Comparison of ENCODE assay signal across 8 cellular contexts in the genomic region with DNA sequence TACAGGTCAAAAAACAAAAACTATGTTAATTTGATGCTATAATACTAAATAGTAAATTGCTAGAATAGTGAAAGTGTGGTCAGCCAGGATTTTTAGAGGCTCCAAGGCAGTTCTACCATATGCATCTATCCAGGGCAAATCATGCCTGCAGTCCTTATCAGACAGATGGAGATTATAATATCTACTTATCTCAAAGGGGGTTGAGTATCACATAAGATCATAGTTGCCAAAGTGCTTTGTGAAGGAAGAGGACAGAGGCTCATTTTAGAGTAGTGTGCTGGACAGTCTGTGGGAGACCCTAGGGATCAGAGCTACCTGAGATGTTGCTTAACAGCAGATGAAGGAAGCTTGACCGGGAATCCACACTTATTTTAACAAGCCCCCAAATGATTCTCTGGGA. TPM values are rescaled to one million over a fixed set of nuclear protein-coding genes. Genes with fewer than 3 reads are reported as not detected.
"Had no signal": no experiment of that assay in that cellular context is flagged by ENCODE, and none has a peak within 500 bp of the region (broad histone marks: within the 10 kb centered on the region; RNA-seq: fewer than 3 reads in every experiment).

No MANE protein-coding gene starts in this region.

- ATAC-seq: K562 had no signal

- H3K9ac ChIP-seq: GM23248 had no signal

- H3K27ac ChIP-seq: GM23248, HL-60 had no signal

- DNase-seq: GM23248, GOT3, H7, HCEC 1CT, IMR-90, KG1 had no signal

- H3K4me3 ChIP-seq: GM23248, K562 had no signal

- H2AFZ ChIP-seq: GM23248 had no signal

- FAIRE-seq: K562 had no signal

RNA-seq across cellular contexts. Expression of gene ICA1, which starts 3.2 kb away (rescaled TPM):
- total RNA-seq: GM23248, IMR-90 had no signal
- polyA plus RNA-seq: GM23248, IMR-90 had no signal
